In genomic region chr7:64802699-64803098, GRCh38 we compare ENCODE assay signal across 18 cellular contexts. TPM values are rescaled to one million over a fixed set of nuclear protein-coding genes. Genes with fewer than 3 reads are reported as not detected.
DNase-seq lines count a peak whose midpoint lies in the region; ATAC-seq and TF ChIP-seq lines count a peak whose summit lies in the region.
"Had no signal": no experiment of that assay in that cellular context is flagged by ENCODE, and none has a peak within 500 bp of the region (broad histone marks: within the 10 kb centered on the region; RNA-seq: fewer than 3 reads in every experiment).

No MANE protein-coding gene starts in this region.

- H3K23me2 ChIP-seq in H9 (ENCODE audit: insufficient read length, low read depth, low read length, poor library complexity, severe bottlenecking): no peaks in the 10 kb centered on the region

- peaks cover 32 to 42% of the 10 kb centered on the region in 2 experiments for H3K4me1 Mint-ChIP-seq in H9
- peaks cover 7% of the 10 kb centered on the region for H3K4me1 Mint-ChIP-seq in progenitor cell of endocrine pancreas (ENCODE audit: low read depth)

- H3K9me3 Mint-ChIP-seq in H9 (peaks cover 29 to 61% of the 10 kb centered on the region in 2 experiments), progenitor cell of endocrine pancreas (ENCODE audit: low read depth) (peaks cover 39% of the 10 kb centered on the region)

- no peak overlapping the region for H2BK12ac ChIP-seq in H9 (ENCODE audit: insufficient read length, low read depth, low read length)

- H3K79me2 ChIP-seq in H9 (ENCODE audit: insufficient read depth, low read length): peaks cover 2% of the 10 kb centered on the region; the same call in 1 of the 2 replicates

- H3T11ph ChIP-seq in H9 (ENCODE audit: low read length): no peak overlapping the region

- DNase-seq in H9 (no peak), OCI-M1 (lab: John Stamatoyannopoulos, UW) (peak; percentile 82), esophagus muscularis mucosa (ENCODE audit: extremely low spot score) (peak; percentile 24), progenitor cell of endocrine pancreas (ENCODE audit: low spot score, unreplicated experiment) (no peak), HuH-7.5 (ENCODE audit: low spot score) (no peak), H4 (ENCODE audit: low spot score) (no peak)
- DNase-seq: ACHN; Calu3; CD4-positive, CD25-positive, alpha-beta regulatory T cell; HFFc6; Kasumi-1; NCI-H1436; NCI-H2029 treated with DMSO at 0.1 percent for 48 hours; NCI-H510A treated with DMSO at 0.1 percent for 48 hours; SIG-M5 had no signal

- no peak overlapping the region for H4K91ac ChIP-seq in H9 (ENCODE audit: insufficient read length, low read depth, low read length)

- H3K36me3 Mint-ChIP-seq in H9 (ENCODE audit: insufficient read depth in 1 of 3, low read depth in 3 of 3) (peaks cover 67 to 81% (median 78%) of the 10 kb centered on the region in 3 experiments), progenitor cell of endocrine pancreas (ENCODE audit: insufficient read depth) (peaks cover 74% of the 10 kb centered on the region)

- H3K4me2 ChIP-seq in H9 (ENCODE audit: insufficient read depth, insufficient read length, low read length): no peak overlapping the region

- H3K27me3 Mint-ChIP-seq in H9 (ENCODE audit: low read depth): no peaks in the 10 kb centered on the region
- no peaks in the 10 kb centered on the region for H3K27me3 Mint-ChIP-seq in progenitor cell of endocrine pancreas
- H3K27me3 Mint-ChIP-seq: CD4-positive, CD25-positive, alpha-beta regulatory T cell had no signal

- H3K27me3 ChIP-seq in H9 (ENCODE audit: insufficient read depth, low read length) (no peaks in the 10 kb centered on the region), esophagus muscularis mucosa (no peaks in the 10 kb centered on the region)

- peaks cover 7% of the 10 kb centered on the region for H3K79me1 ChIP-seq in H9 (ENCODE audit: insufficient read depth, low read depth, low read length, poor library complexity, severe bottlenecking)

- TF ChIP-seq POLR2A in esophagus muscularis mucosa (IDR thresholded peaks at IDR 0.05; ENCODE audit: low read depth): no peak

- H3K56ac ChIP-seq in H9 (ENCODE audit: insufficient read length, low read depth, low read length): no peak overlapping the region

- H2BK120ac ChIP-seq in H9 (ENCODE audit: low read depth, low read length, poor library complexity, severe bottlenecking): no peak overlapping the region

- no peaks in the 10 kb centered on the region for H4K20me1 ChIP-seq in H9 (ENCODE audit: control insufficient read depth, insufficient read depth, insufficient read length)

- H4K5ac ChIP-seq in H9 (ENCODE audit: insufficient read length, low read depth, low read length): no peak overlapping the region

- H3K4me3 Mint-ChIP-seq in H9 (peak overlapping the region; percentile 6 to 10; a peak in 2 of 5 replicates), progenitor cell of endocrine pancreas (ENCODE audit: low read depth) (no peak overlapping the region)
- H3K4me3 Mint-ChIP-seq: HFFc6 had no signal

- no peak overlapping the region for H3K18ac ChIP-seq in H9 (ENCODE audit: insufficient read length, low read depth, low read length)

- no peak overlapping the region for H2AK5ac ChIP-seq in H9 (ENCODE audit: insufficient read length, low read length)

- no peak overlapping the region for H2BK20ac ChIP-seq in H9 (ENCODE audit: low read depth, low read length, poor library complexity, severe bottlenecking)

- peaks cover 0 to 34% (median 12%) of the 10 kb centered on the region in 4 donors for H3K36me3 ChIP-seq in esophagus muscularis mucosa

- no peak overlapping the region for H4K8ac ChIP-seq in H9 (replicated peaks; ENCODE audit: insufficient read length, low read depth, low read length)

- no peak for ATAC-seq in GM21515 (IDR thresholded peaks at IDR 0.05; ENCODE audit: unreplicated experiment)
- ATAC-seq: GM12878 had no signal

- no CpG with 5 or more reads among the region's 2 CpGs for WGBS in H9 (ENCODE audit: extremely low coverage, insufficient read length, low lambda C conversion rate)
- WGBS in esophagus muscularis mucosa: 66% methylated on average over 2 of the region's 2 CpGs

- H3K4me1 ChIP-seq in H9 (ENCODE audit: insufficient read depth, low read length) (peaks cover 2% of the 10 kb centered on the region; the same call in 1 of the 2 replicates), esophagus muscularis mucosa (no peaks in the 10 kb centered on the region)

- H3K14ac ChIP-seq in H9 (ENCODE audit: insufficient read depth, low read length): no peak overlapping the region

- no peak overlapping the region for H3K9ac ChIP-seq in H9 (ENCODE audit: extremely low read depth, insufficient read length, low read length)

- no peak overlapping the region for H2AFZ ChIP-seq in H9 (ENCODE audit: low read length)

- H3K23ac ChIP-seq in H9 (ENCODE audit: insufficient read length, low read depth, low read length): no peak overlapping the region

- intact Hi-C loops in esophagus muscularis mucosa (cut with DNase I): no loop called here

- H3K27ac Mint-ChIP-seq in H9 (peak overlapping the region in 2 of 3 experiments; percentile 95 to 96; a peak in 5 of 7 replicates), progenitor cell of endocrine pancreas (peak overlapping the region; percentile 37)
- H3K27ac Mint-ChIP-seq: CD4-positive, CD25-positive, alpha-beta regulatory T cell; HFFc6 had no signal

- H2BK5ac ChIP-seq in H9 (ENCODE audit: insufficient read length, low read length): no peak overlapping the region

- TF ChIP-seq CTCF in H9 (conservative IDR thresholded peaks at IDR 0.05) (no peak), esophagus muscularis mucosa (IDR thresholded peaks at IDR 0.05) (no peak), progenitor cell of endocrine pancreas (IDR thresholded peaks at IDR 0.05; ENCODE audit: unreplicated experiment) (no peak)

- H3K27ac ChIP-seq in H9 (ENCODE audit: insufficient read length, low read depth, low read length) (no peak overlapping the region), esophagus muscularis mucosa (replicated peaks in 1 of 4) (no peak overlapping the region)
- H3K27ac ChIP-seq: HL-60 had no signal

- no peak overlapping the region for H3K4me3 ChIP-seq in esophagus muscularis mucosa
- H3K4me3 ChIP-seq: GM12878 had no signal

- H3K4ac ChIP-seq in H9 (ENCODE audit: low read depth, low read length): no peak overlapping the region

- no peak overlapping the region for H2BK15ac ChIP-seq in H9 (ENCODE audit: low read depth, low read length)

- no peak for TF ChIP-seq EP300 in esophagus muscularis mucosa (IDR thresholded peaks at IDR 0.05)

- peaks cover 14% of the 10 kb centered on the region for H3K9me3 ChIP-seq in H9 (ENCODE audit: control insufficient read depth, low read depth, low read length)
- H3K9me3 ChIP-seq in esophagus muscularis mucosa: no peaks in the 10 kb centered on the region

RNA-seq across cellular contexts. Expression of gene ZNF138, which starts 8.5 kb away (rescaled TPM):
- total RNA-seq in H9 (2021) (23.4 and 25.6 TPM in 2 replicates), esophagus muscularis mucosa (1 to 10 TPM; 3.5 to 10.0 (median 5.2) TPM), progenitor cell of endocrine pancreas (21.3 and 21.7 TPM in 2 replicates)
- 5.9 and 6.3 TPM in 2 replicates for total RNA-seq in H4 (2014; rRNA removed; shearing (Covaris generic))

Comparison
In these comparisons a context has a peak if more than half of its experiments do, and no peak if none do; other contexts are left out.
1. DNase-seq: peak in OCI-M1 (single experiment) and esophagus muscularis mucosa (single experiment); none in H9 (single experiment), progenitor cell of endocrine pancreas (single experiment), HuH-7.5 (single experiment) and H4 (single experiment).